ENCODE assay signal across 9 cellular contexts in the genomic region with DNA sequence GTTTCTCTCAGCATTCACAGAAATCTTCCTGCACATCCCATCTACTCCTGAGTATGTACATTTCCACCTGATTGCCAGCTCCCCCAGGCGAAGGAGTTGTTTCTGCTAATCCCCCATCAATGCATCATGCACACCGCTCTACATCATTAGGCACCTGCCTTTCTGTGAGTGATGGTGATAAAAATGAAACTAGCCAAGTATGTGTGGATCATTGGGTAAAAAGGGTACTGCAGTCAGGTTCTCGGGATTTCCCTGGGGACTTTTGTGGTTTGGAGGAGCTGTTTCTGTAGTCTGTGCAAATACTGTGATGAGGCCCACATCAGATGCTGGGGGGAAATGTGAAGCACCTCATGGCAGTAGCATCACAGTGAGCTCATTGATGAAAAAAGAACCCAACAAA. TPM values are rescaled to one million over a fixed set of nuclear protein-coding genes. Genes with fewer than 3 reads are reported as not detected.
DNase-seq lines count a peak whose midpoint lies in the region; ATAC-seq and TF ChIP-seq lines count a peak whose summit lies in the region.
"Had no signal": no experiment of that assay in that cellular context is flagged by ENCODE, and none has a peak within 500 bp of the region (broad histone marks: within the 10 kb centered on the region; RNA-seq: fewer than 3 reads in every experiment).

No MANE protein-coding gene starts in this region.

- H3K27ac ChIP-seq in BLaER1: no peak overlapping the region
- H3K27ac ChIP-seq: cardiac muscle cell had no signal

- H3K27me3 Mint-ChIP-seq in activated CD8-positive, alpha-beta T cell treated with anti-CD3 and anti-CD28 coated beads for 36 hours: no peaks in the 10 kb centered on the region

- no peaks in the 10 kb centered on the region for H3K27me3 ChIP-seq in BLaER1
- H3K27me3 ChIP-seq: cardiac muscle cell had no signal

- DNase-seq in activated CD8-positive, alpha-beta T cell treated with anti-CD3 and anti-CD28 coated beads for 36 hours: peak; percentile 95
- DNase-seq in renal cortical epithelial cell (ENCODE audit: low read depth) (peak; percentile 23), AG08395 (ENCODE audit: low spot score) (no peak), ecto neural progenitor cell (ENCODE audit: low spot score) (no peak), HEK293T (ENCODE audit: extremely low spot score) (no peak)

- peak overlapping the region; percentile 21 for H3K4me2 ChIP-seq in BLaER1

- no peak overlapping the region for H3K9ac ChIP-seq in BLaER1

- intact Hi-C loops in activated CD8-positive, alpha-beta T cell treated with anti-CD3 and anti-CD28 coated beads for 36 hours (cut with micrococcal nuclease): loop anchor here (1.0 to 2.0 kb wide), 2 partner anchors 21 to 24 kb away; no protein-coding TSS in a partner anchor

- TF ChIP-seq CTCF in activated CD8-positive, alpha-beta T cell treated with anti-CD3 and anti-CD28 coated beads for 36 hours (IDR thresholded peaks at IDR 0.05): no peak

- POLR2A ChIA-PET in activated CD8-positive, alpha-beta T cell treated with anti-CD3 and anti-CD28 coated beads for 36 hours (lab: Charles Lee): interaction anchor here (0.6 to 10.3 kb wide), 12 partner anchors 9 to 820 kb away, joined by 3 to 176 read pairs (median 4); partner anchors contain the start of gene CAMK4
- POLR2A ChIA-PET in HEK293T (lab: Yijun Ruan, JAX): no interaction called here

- H4K20me1 ChIP-seq in BLaER1: no peaks in the 10 kb centered on the region

- ATAC-seq in GM19468 (IDR thresholded peaks at IDR 0.05; ENCODE audit: extremely low read depth, unreplicated experiment): peak; percentile 76
- peak; percentile 69 for ATAC-seq in HG03565 (IDR thresholded peaks at IDR 0.05; ENCODE audit: unreplicated experiment)
- ATAC-seq in activated CD8-positive, alpha-beta T cell treated with anti-CD3 and anti-CD28 coated beads for 36 hours: peak; percentile 85

- CTCF ChIA-PET in activated CD8-positive, alpha-beta T cell treated with anti-CD3 and anti-CD28 coated beads for 36 hours (lab: Charles Lee): interaction anchor here (0.6 to 7.2 kb wide), 15 partner anchors 9 to 99 kb away, joined by 3 to 49 read pairs (median 8); partner anchors contain the start of gene CAMK4
- CTCF ChIA-PET in HEK293T (lab: Yijun Ruan, JAX): interaction anchor here (0.9 kb wide), 1 partner anchor 112 kb away, joined by 3 read pairs; no protein-coding TSS in a partner anchor

- peak overlapping the region; percentile 68 for H3K4me3 Mint-ChIP-seq in activated CD8-positive, alpha-beta T cell treated with anti-CD3 and anti-CD28 coated beads for 36 hours

- peaks cover 60% of the 10 kb centered on the region for H3K36me3 Mint-ChIP-seq in activated CD8-positive, alpha-beta T cell treated with anti-CD3 and anti-CD28 coated beads for 36 hours (ENCODE audit: low read depth)

- peaks cover 16% of the 10 kb centered on the region for H3K9me3 Mint-ChIP-seq in activated CD8-positive, alpha-beta T cell treated with anti-CD3 and anti-CD28 coated beads for 36 hours

- peaks cover 77% of the 10 kb centered on the region for H3K4me1 Mint-ChIP-seq in activated CD8-positive, alpha-beta T cell treated with anti-CD3 and anti-CD28 coated beads for 36 hours (ENCODE audit: low read depth)

- peaks cover 15% of the 10 kb centered on the region for H3K4me1 ChIP-seq in BLaER1

- peak overlapping the region; percentile 99 for H3K27ac Mint-ChIP-seq in activated CD8-positive, alpha-beta T cell treated with anti-CD3 and anti-CD28 coated beads for 36 hours

- H3K4me3 ChIP-seq in BLaER1: no peak overlapping the region
- H3K4me3 ChIP-seq: cardiac muscle cell had no signal

- H3K36me3 ChIP-seq in BLaER1: no peaks in the 10 kb centered on the region
- H3K36me3 ChIP-seq: cardiac muscle cell had no signal

- H3K9me3 ChIP-seq in BLaER1: peaks cover 7% of the 10 kb centered on the region; the same call in 1 of the 2 replicates

TF ChIP-seq in HEK293T, 16 proteins besides CTCF, POLR2A, EP300 and RAD21:
- TF ChIP-seq HDGF (IDR thresholded peaks at IDR 0.05; ENCODE audit: borderline replicate concordance) (no peak), BHLHE40 (IDR thresholded peaks at IDR 0.05; ENCODE audit: borderline replicate concordance) (no peak), L3MBTL2 (conservative IDR thresholded peaks at IDR 0.05) (no peak), NFRKB (IDR thresholded peaks at IDR 0.05) (no peak), ELF4 (IDR thresholded peaks at IDR 0.05) (no peak), FOXK2 (IDR thresholded peaks at IDR 0.05) (no peak), LEF1 (IDR thresholded peaks at IDR 0.05; ENCODE audit: borderline replicate concordance) (no peak)
TF ChIP-seq in HEK293T: peak in this region for 0.

RNA-seq across cellular contexts. Expression of gene CAMK4, which starts 30.4 kb away (rescaled TPM):
- 10 to 100 TPM; 79.7 to 80.7 TPM for total RNA-seq in activated CD8-positive, alpha-beta T cell treated with anti-CD3 and anti-CD28 coated beads for 36 hours
- total RNA-seq in renal cortical epithelial cell: 0.20 and 1.6 TPM in 2 replicates

Comparison
In these comparisons a context has a peak if more than half of its experiments do, and no peak if none do; other contexts are left out.
1. DNase-seq: peak in activated CD8-positive, alpha-beta T cell treated with anti-CD3 and anti-CD28 coated beads for 36 hours (single experiment) and renal cortical epithelial cell (single experiment); none in AG08395 (single experiment), ecto neural progenitor cell (single experiment) and HEK293T (single experiment).
2. RNA of gene CAMK4, which starts 30.4 kb away (total RNA-seq): 79.7 to 80.7 TPM in activated CD8-positive, alpha-beta T cell treated with anti-CD3 and anti-CD28 coated beads for 36 hours; 0.20 to 1.6 TPM in renal cortical epithelial cell; every median in the first group is over 10 times any median in the second.
3. Peak in every context shown above with its lines, with median percentiles within 50 percentile points of each other: ATAC-seq.